18 cellular contexts compared by ENCODE assay signal in the genomic region with DNA sequence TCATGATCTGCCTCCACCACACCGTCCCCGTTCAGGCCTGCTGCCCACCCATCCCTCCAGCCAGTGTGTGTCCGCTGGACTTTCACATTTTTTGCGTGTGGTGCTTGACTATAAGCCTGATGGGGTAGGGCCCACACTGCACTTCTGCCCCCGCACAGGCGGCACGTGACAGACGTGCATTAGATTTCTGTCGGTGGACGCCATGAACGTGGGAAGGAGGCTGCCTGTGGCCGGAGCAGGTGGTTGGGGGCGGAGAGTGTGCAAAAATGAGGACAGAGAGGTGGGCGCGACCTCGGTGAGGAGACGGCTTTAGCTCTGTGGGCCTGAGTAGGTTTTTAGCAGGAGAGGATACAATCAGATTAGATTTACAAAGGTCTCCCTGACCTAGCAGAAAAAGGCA. TPM values are rescaled to one million over a fixed set of nuclear protein-coding genes. Genes with fewer than 3 reads are reported as not detected.
DNase-seq lines count a peak whose midpoint lies in the region; ATAC-seq and TF ChIP-seq lines count a peak whose summit lies in the region.
"Had no signal": no experiment of that assay in that cellular context is flagged by ENCODE, and none has a peak within 500 bp of the region (broad histone marks: within the 10 kb centered on the region; RNA-seq: fewer than 3 reads in every experiment).

No MANE protein-coding gene starts in this region.

- H3K27ac Mint-ChIP-seq in Caco-2 (ENCODE audit: unreplicated experiment) (peak overlapping the region; percentile 12), WTC11 (0 out of 2 replicates have a peak overlapping the region, but pooled peaks have one; percentile 33), natural killer cell (peak overlapping the region; percentile 63 to 72)

- H3K4me3 ChIP-seq in BLaER1 (no peak overlapping the region), Caco-2 (ENCODE audit: low read depth, low read length) (no peak overlapping the region)
- H3K4me3 ChIP-seq: PC-9 had no signal

- H3K36me3 ChIP-seq in BLaER1 (peaks cover 22% of the 10 kb centered on the region), Caco-2 (ENCODE audit: control insufficient read depth, insufficient read depth, low read length) (no peaks in the 10 kb centered on the region; the same call in none of the 2 replicates)

- peak overlapping the region; percentile 75 for H3K4me2 ChIP-seq in BLaER1
- H3K4me2 ChIP-seq: KMS-11, PC-9 had no signal

- no peak for ATAC-seq in WTC11
- ATAC-seq in natural killer cell, result no peak
- ATAC-seq in HG02840 (IDR thresholded peaks at IDR 0.05; ENCODE audit: low FRiP score, unreplicated experiment), result no peak
- ATAC-seq: HCT116 had no signal

- H3K27me3 ChIP-seq in BLaER1, result no peaks in the 10 kb centered on the region
- H3K27me3 ChIP-seq in Caco-2 (replicated peaks; ENCODE audit: control insufficient read depth, insufficient read depth, low read length), result no peaks in the 10 kb centered on the region

- H4K20me1 ChIP-seq in BLaER1, result peaks cover 80% of the 10 kb centered on the region

- H3K4me1 Mint-ChIP-seq in Caco-2 (ENCODE audit: low read depth, unreplicated experiment) (peaks cover 55% of the 10 kb centered on the region), WTC11 (peaks cover 41% of the 10 kb centered on the region), natural killer cell (peaks cover 51 to 57% of the 10 kb centered on the region in 2 donors)

- H3K9ac ChIP-seq in BLaER1, result no peak overlapping the region
- H3K9ac ChIP-seq: KMS-11 had no signal

- POLR2A ChIA-PET in Caco-2 (lab: Charles Lee) (no interaction called here), WTC11 (lab: Charles Lee) (no interaction called here)

- intact Hi-C loops in Caco-2 (cut with micrococcal nuclease; ENCODE audit: unreplicated experiment), result no loop called here
- intact Hi-C loops in natural killer cell (cut with micrococcal nuclease), result no loop called here

- CTCF ChIA-PET in Caco-2 (lab: Charles Lee), result no interaction called here
- CTCF ChIA-PET in WTC11 (lab: Charles Lee), result no interaction called here

- peaks cover 56% of the 10 kb centered on the region for H3K4me1 ChIP-seq in BLaER1
- H3K4me1 ChIP-seq in Caco-2, result peaks cover 36% of the 10 kb centered on the region

- peaks cover 9% of the 10 kb centered on the region for H3K9me3 ChIP-seq in BLaER1
- H3K9me3 ChIP-seq in Caco-2, result peaks cover 4% of the 10 kb centered on the region; the same call in 1 of the 2 replicates

- no peak for DNase-seq in Caco-2
- no peak for DNase-seq in WTC11 (ENCODE audit: low spot score)
- no peak for DNase-seq in natural killer cell
- DNase-seq in NCI-H1436 treated with DMSO at 0.1 percent for 48 hours (lab: John Stamatoyannopoulos, UW), result no peak
- DNase-seq in NK-92 treated with Interleukin-12 subunit alpha and Interleukin-12 subunit beta, amount 100 ng/mL, for 24 hours (lab: John Stamatoyannopoulos, UW), result no peak
- DNase-seq: DMS 273 treated with DMSO at 0.1 percent for 48 hours, MV-4-11, NCI-H187, NCI-H2107, NCI-H226, NCI-H524, PC-9 had no signal

- H3K27ac ChIP-seq in BLaER1, result peak overlapping the region; percentile 43; the same call in 1 of the 2 replicates
- H3K27ac ChIP-seq: KMS-11, PC-9, RWPE1 had no signal

- H3K4me3 Mint-ChIP-seq in Caco-2 (ENCODE audit: unreplicated experiment) (no peak overlapping the region), WTC11 (no peak overlapping the region), natural killer cell (peak overlapping the region; percentile 25)
- H3K4me3 Mint-ChIP-seq: CD14-positive monocyte had no signal

- peaks cover 54% of the 10 kb centered on the region for H3K36me3 Mint-ChIP-seq in Caco-2 (ENCODE audit: insufficient read depth, unreplicated experiment)
- H3K36me3 Mint-ChIP-seq in WTC11, result peaks cover 12% of the 10 kb centered on the region
- no peaks in the 10 kb centered on the region for H3K36me3 Mint-ChIP-seq in natural killer cell

- no peaks in the 10 kb centered on the region for H3K9me3 Mint-ChIP-seq in Caco-2 (ENCODE audit: unreplicated experiment)
- H3K9me3 Mint-ChIP-seq in WTC11, result peaks cover 6% of the 10 kb centered on the region
- no peaks in the 10 kb centered on the region for H3K9me3 Mint-ChIP-seq in natural killer cell
- H3K9me3 Mint-ChIP-seq: CD14-positive monocyte had no signal

- H3K27me3 Mint-ChIP-seq in Caco-2 (ENCODE audit: insufficient read depth, unreplicated experiment) (no peaks in the 10 kb centered on the region), WTC11 (ENCODE audit: low read depth) (no peaks in the 10 kb centered on the region), natural killer cell (ENCODE audit: low read depth in 2 of 2) (no peaks in the 10 kb centered on the region)

- BruUV-seq in Caco-2 (replicated peaks; lab: Mats Ljungman, UMichigan), result no TSS peak

- TF ChIP-seq CTCF in Caco-2 (IDR thresholded peaks at IDR 0.05; ENCODE audit: insufficient read depth in 1 of 2, low read depth in 1 of 2, low read length in 1 of 2, severe bottlenecking in 1 of 2, unreplicated experiment in 1 of 2) (no peak), WTC11 (IDR thresholded peaks at IDR 0.05) (no peak), natural killer cell (IDR thresholded peaks at IDR 0.05) (no peak)

TF ChIP-seq in WTC11, 78 proteins besides CTCF, POLR2A, EP300 and RAD21:
- TF ChIP-seq PRRX2 (CRISPR knock-in tag; IDR thresholded peaks at IDR 0.05) (no peak), ZNF423 (CRISPR knock-in tag; IDR thresholded peaks at IDR 0.05) (no peak), NR3C1 (CRISPR knock-in tag; conservative IDR thresholded peaks at IDR 0.05; ENCODE audit: low read depth) (no peak), IRF2 (CRISPR knock-in tag; IDR thresholded peaks at IDR 0.05; ENCODE audit: borderline replicate concordance, low read depth) (no peak), SMAD4 (CRISPR knock-in tag; IDR thresholded peaks at IDR 0.05) (no peak), NFATC4 (CRISPR knock-in tag; IDR thresholded peaks at IDR 0.05) (no peak), ZNF532 (CRISPR knock-in tag; IDR thresholded peaks at IDR 0.05; ENCODE audit: borderline replicate concordance) (no peak), ZNF263 (CRISPR knock-in tag; IDR thresholded peaks at IDR 0.05; ENCODE audit: low read depth) (no peak), FOXJ3 (CRISPR knock-in tag; IDR thresholded peaks at IDR 0.05; ENCODE audit: borderline replicate concordance) (no peak)

RNA-seq across cellular contexts. Expression of gene PAK4, which starts 25.2 kb away (rescaled TPM):
- total RNA-seq in Caco-2 (2022) (98.6 and 112 TPM in 2 replicates), WTC11 (2021) (69.8 to 77.7 TPM (median 73.9 TPM) in 3 replicates), natural killer cell (10 to 100 TPM in 2 of 3 donors, 1 to 10 TPM in 1; 6.7 to 13.4 (median 11.8) TPM)

RNA-seq across cellular contexts. Expression of gene NCCRP1, which starts 46.0 kb away (rescaled TPM):
- total RNA-seq in Caco-2 (2022) (0.39 and 0.84 TPM in 2 replicates), WTC11 (2021) (2.0 to 2.5 TPM (median 2.2 TPM) in 3 replicates), natural killer cell (not detected)

RNA-seq across cellular contexts. Expression of gene SYCN, which starts 53.3 kb away (rescaled TPM):
- total RNA-seq in Caco-2 (2022), result not detected in 2 replicates
- total RNA-seq in WTC11 (2021), result 0.37 to 1.1 TPM (median 0.77 TPM) in 3 replicates
- total RNA-seq in natural killer cell, result not detected
- total RNA-seq: PC-9 had no signal

Comparison
In these comparisons a context has a peak if more than half of its experiments do, and no peak if none do; other contexts are left out.
1. H3K27ac Mint-ChIP-seq: peak in every context shown above with its lines; median percentile 68 in natural killer cell; 33 in WTC11; 12 in Caco-2.